20 cellular contexts compared by ENCODE assay signal in genomic region chr10:50542871-50543270, GRCh38.
"Had no signal": no experiment of that assay in that cellular context is flagged by ENCODE, and none has a peak within 500 bp of the region (broad histone marks: within the 10 kb centered on the region; RNA-seq: fewer than 3 reads in every experiment).

No MANE protein-coding gene starts in this region.

- ATAC-seq: activated T-cell treated with anti-CD3 and anti-CD28 coated beads, Interleukin-2, amount 50 U/mL, for 4 hours; foreskin keratinocyte; lower lobe of right lung; naive thymus-derived CD4-positive, alpha-beta T cell; T-cell had no signal

- FAIRE-seq: kidney had no signal

- DNase-seq: activated CD4-positive, alpha-beta T cell treated with anti-CD3 and anti-CD28 coated beads, Interleukin-2, amount 10 ng/mL, durations not matched to agents 7 days and 5 days; activated CD4-positive, CD25-positive, alpha-beta regulatory T cell treated with anti-CD3 and anti-CD28 coated beads, Interleukin-2, amount 50 U/mL, for 72 hours; activated CD8-positive, alpha-beta memory T cell treated with anti-CD3 and anti-CD28 coated beads, Interleukin-2, amount 50 U/mL, for 48 hours; activated naive CD4-positive, alpha-beta T cell treated with anti-CD3 and anti-CD28 coated beads, Interleukin-2, amount 10 ng/mL, durations not matched to agents 7 days and 5 days; activated T-cell treated with anti-CD3 and anti-CD28 coated beads, Interleukin-2, amount 50 U/mL, for 4 hours; adrenal gland; brain microvascular endothelial cell; caudate nucleus; dermis blood vessel endothelial cell; effector CD8-positive, alpha-beta T cell; foreskin keratinocyte; kidney; lower lobe of right lung; naive thymus-derived CD4-positive, alpha-beta T cell; stimulated activated CD4-positive, alpha-beta T cell treated with anti-CD3 and anti-CD28 coated beads, Interleukin-2, amount 100 ng/mL, for 48 hours; stimulated activated CD8-positive, alpha-beta memory T cell treated with anti-CD3 and anti-CD28 coated beads, Interleukin-4, amount 100 ng/mL, for 48 hours; stimulated activated naive CD4-positive, alpha-beta T cell; T-cell; tibial artery had no signal

- H3K27ac Mint-ChIP-seq: activated CD4-positive, alpha-beta T cell treated with anti-CD3 and anti-CD28 coated beads, Interleukin-2, amount 10 ng/mL, durations not matched to agents 7 days and 5 days; activated naive CD4-positive, alpha-beta T cell treated with anti-CD3 and anti-CD28 coated beads, Interleukin-2, amount 10 ng/mL, durations not matched to agents 7 days and 5 days; T-cell; T-helper 2 cell treated with Interferon-gamma antibody and Interleukin-4, amounts not matched to agents 5 μg/mL and 100 μg/mL, for 36 hours had no signal

- H3K27me3 Mint-ChIP-seq: activated CD4-positive, alpha-beta T cell treated with anti-CD3 and anti-CD28 coated beads, Interleukin-2, amount 10 ng/mL, durations not matched to agents 7 days and 5 days; activated naive CD4-positive, alpha-beta T cell treated with anti-CD3 and anti-CD28 coated beads, Interleukin-2, amount 10 ng/mL, durations not matched to agents 7 days and 5 days; naive thymus-derived CD4-positive, alpha-beta T cell; T-cell had no signal

- H3K4me3 Mint-ChIP-seq: activated CD4-positive, alpha-beta T cell treated with anti-CD3 and anti-CD28 coated beads, Interleukin-2, amount 10 ng/mL, durations not matched to agents 7 days and 5 days; activated naive CD4-positive, alpha-beta T cell treated with anti-CD3 and anti-CD28 coated beads, Interleukin-2, amount 10 ng/mL, durations not matched to agents 7 days and 5 days; activated T-cell treated with anti-CD3 and anti-CD28 coated beads, Interleukin-2, amount 50 U/mL, for 4 hours; naive thymus-derived CD4-positive, alpha-beta T cell; T-cell; T-helper 2 cell treated with Interferon-gamma antibody and Interleukin-4, amounts not matched to agents 5 μg/mL and 100 μg/mL, for 36 hours had no signal
